8 cellular contexts compared by ENCODE assay signal in genomic region chr15:79380755-79381499, GRCh38. TPM values are rescaled to one million over a fixed set of nuclear protein-coding genes. Genes with fewer than 3 reads are reported as not detected.
A peak's percentile ranks its signal among the peaks of the same experiment; 100 is the strongest.
DNase-seq lines count a peak whose midpoint lies in the region; ATAC-seq and TF ChIP-seq lines count a peak whose summit lies in the region.

No MANE protein-coding gene starts in this region.

- H3K27ac ChIP-seq in A673 (ENCODE audit: low read depth, low read length, poor library complexity, severe bottlenecking): no peak overlapping the region
- H3K27ac ChIP-seq in OCI-LY7 (ENCODE audit: low read depth, low read length, poor library complexity, severe bottlenecking): no peak overlapping the region
- H3K27ac ChIP-seq in neural cell (ENCODE audit: low read length): no peak overlapping the region

- H3K4me3 ChIP-seq in A673 (ENCODE audit: low read depth, low read length, poor library complexity, severe bottlenecking): no peak overlapping the region
- H3K4me3 ChIP-seq in OCI-LY7 (ENCODE audit: low read depth, low read length, poor library complexity, severe bottlenecking): no peak overlapping the region
- no peak overlapping the region for H3K4me3 ChIP-seq in neural cell (ENCODE audit: low read length)

- H3K4me1 ChIP-seq in A673 (ENCODE audit: insufficient read depth, low read length, poor library complexity, severe bottlenecking) (no peaks in the 10 kb centered on the region), OCI-LY7 (ENCODE audit: insufficient read depth, low read length, poor library complexity, severe bottlenecking) (no peaks in the 10 kb centered on the region)

- peak; percentile 85 for TF ChIP-seq CTCF in A673 (conservative IDR thresholded peaks at IDR 0.05; ENCODE audit: low read depth, low read length)
- TF ChIP-seq CTCF in OCI-LY7 (conservative IDR thresholded peaks at IDR 0.05; ENCODE audit: low read length): peak; percentile 96
- peak; percentile 96 for TF ChIP-seq CTCF in neural cell (IDR thresholded peaks at IDR 0.05; ENCODE audit: poor library complexity, severe bottlenecking)

- TF ChIP-seq RAD21 in neural cell (conservative IDR thresholded peaks at IDR 0.05): peak; percentile 98

- H3K27me3 ChIP-seq in A673 (replicated peaks; ENCODE audit: insufficient read depth, low read depth, low read length, poor library complexity) (no peaks in the 10 kb centered on the region), neural cell (ENCODE audit: insufficient read depth, low read depth, low read length) (no peaks in the 10 kb centered on the region)

- H3F3A ChIP-seq in neural cell (ENCODE audit: insufficient read depth, low read length, poor library complexity, severe bottlenecking): no peaks in the 10 kb centered on the region

- peak; percentile 46 for ATAC-seq in GM18519 (IDR thresholded peaks at IDR 0.05; ENCODE audit: low FRiP score, unreplicated experiment)
- ATAC-seq in stimulated activated naive CD8-positive, alpha-beta T cell treated with anti-CD3 and anti-CD28 coated beads, Interleukin-15, Interleukin-2, amounts not matched to agents 100 U/mL and 50 U/mL, for 24 hours: peak; percentile 88

- CTCF ChIA-PET in A673 (lab: Charles Lee) (interaction anchor here (0.5 to 3.8 kb wide), 6 partner anchors 12 to 975 kb away, joined by 3 to 54 read pairs (median 6); no protein-coding TSS in a partner anchor), OCI-LY7 (lab: Charles Lee; ENCODE audit: unreplicated experiment) (interaction anchor here (0.8 to 1.7 kb wide), 2 partner anchors 215 to 468 kb away, joined by 3 to 9 read pairs; no protein-coding TSS in a partner anchor)

- H3K9me2 ChIP-seq in OCI-LY7 (ENCODE audit: insufficient read depth, low read length) (no peaks in the 10 kb centered on the region), neural cell (ENCODE audit: insufficient read depth, low read length) (no peaks in the 10 kb centered on the region)

- H3K9ac ChIP-seq in neural cell (ENCODE audit: low read length): no peak overlapping the region

- H3K9me3 ChIP-seq in A673 (ENCODE audit: low read depth, low read length, poor library complexity, severe bottlenecking): no peaks in the 10 kb centered on the region
- H3K9me3 ChIP-seq in OCI-LY7 (ENCODE audit: low read length): no peaks in the 10 kb centered on the region
- no peaks in the 10 kb centered on the region for H3K9me3 ChIP-seq in neural cell (ENCODE audit: low read length)

- no peaks in the 10 kb centered on the region for H3K79me2 ChIP-seq in OCI-LY7 (ENCODE audit: insufficient read depth, low read depth, low read length)
- no peaks in the 10 kb centered on the region for H3K79me2 ChIP-seq in neural cell (replicated peaks; ENCODE audit: insufficient read depth, low read length)

- H4K20me1 ChIP-seq in OCI-LY7 (ENCODE audit: insufficient read depth, low read length): no peaks in the 10 kb centered on the region
- H4K20me1 ChIP-seq in neural cell (ENCODE audit: insufficient read depth): no peaks in the 10 kb centered on the region

- no peak for TF ChIP-seq EP300 in neural cell (conservative IDR thresholded peaks at IDR 0.05; ENCODE audit: poor library complexity, severe bottlenecking)

- H2AFZ ChIP-seq in OCI-LY7 (ENCODE audit: low read length): no peak overlapping the region
- H2AFZ ChIP-seq in neural cell (ENCODE audit: low read depth, low read length): no peak overlapping the region

- POLR2A ChIA-PET in A673 (lab: Charles Lee; ENCODE audit: low non-redundant PET) (no interaction called here), OCI-LY7 (lab: Charles Lee) (interaction anchor here (0.6 kb wide), 1 partner anchor 61 kb away, joined by 3 read pairs; no protein-coding TSS in a partner anchor)

- intact Hi-C loops in A673 (cut with micrococcal nuclease; ENCODE audit: unreplicated experiment) (loop anchor here (1.0 to 2.0 kb wide), 3 partner anchors 215 to 612 kb away; no protein-coding TSS in a partner anchor), OCI-LY7 (cut with micrococcal nuclease; ENCODE audit: unreplicated experiment) (loop anchor here (1.0 to 5.0 kb wide), 3 partner anchors 215 to 612 kb away; no protein-coding TSS in a partner anchor)

- DNase-seq in A673 (ENCODE audit: low spot score): peak; percentile 79
- DNase-seq in HuH-7 (ENCODE audit: low spot score): peak; percentile 78
- peak; percentile 74 for DNase-seq in OCI-LY7 (ENCODE audit: low spot score)
- peak; percentile 59 for DNase-seq in activated T-cell treated with anti-CD3 and anti-CD28 coated beads for 48 hours (ENCODE audit: low read depth)
- DNase-seq in fibroblast of gingiva (ENCODE audit: low read depth): peak; percentile 57
- peak; percentile 81 for DNase-seq in stimulated activated naive CD8-positive, alpha-beta T cell treated with anti-CD3 and anti-CD28 coated beads, Interleukin-15, Interleukin-2, amounts not matched to agents 100 U/mL and 50 U/mL, for 24 hours

- H3K36me3 ChIP-seq in A673 (ENCODE audit: insufficient read depth, low read length, poor library complexity, severe bottlenecking) (no peaks in the 10 kb centered on the region), OCI-LY7 (ENCODE audit: insufficient read depth, low read length) (no peaks in the 10 kb centered on the region), neural cell (ENCODE audit: insufficient read depth, low read length) (no peaks in the 10 kb centered on the region)

- BruUV-seq in A673 (replicated peaks; lab: Mats Ljungman, UMichigan) (no TSS peak), OCI-LY7 (replicated peaks; lab: Mats Ljungman, UMichigan) (no TSS peak)

- H3K4me2 ChIP-seq in OCI-LY7 (ENCODE audit: low read length) (no peak overlapping the region), neural cell (ENCODE audit: low read length) (no peak overlapping the region)

TF ChIP-seq in neural cell, 6 proteins besides CTCF, POLR2A, EP300 and RAD21:
- TF ChIP-seq EZH2 (IDR thresholded peaks at IDR 0.05; ENCODE audit: borderline replicate concordance, insufficient read depth, low read length, poor library complexity, severe bottlenecking) (no peak), REST (IDR thresholded peaks at IDR 0.05; ENCODE audit: borderline replicate concordance) (no peak), SMC3 (conservative IDR thresholded peaks at IDR 0.05; ENCODE audit: poor library complexity) (peak; percentile 100), MXI1 (conservative IDR thresholded peaks at IDR 0.05; ENCODE audit: poor library complexity, severe bottlenecking) (no peak)

RNA-seq across cellular contexts. Expression of gene MINAR1, which starts 51.2 kb away (rescaled TPM):
- 1.2 and 1.6 TPM in 2 replicates for total RNA-seq in A673 (2021)
- total RNA-seq in OCI-LY7 (2014; rRNA removed; shearing (Covaris generic)): 2.0 and 2.4 TPM in 2 replicates
- total RNA-seq in OCI-LY7 (2022): 1.3 and 1.8 TPM in 2 replicates
- polyA plus RNA-seq in neural cell: 2.7 and 3.1 TPM in 2 replicates
- 9.3 and 11.8 TPM in 2 replicates for polyA minus RNA-seq in neural cell
